1 cellular context compared by ENCODE assay signal in genomic region chr1:116617808-116618207, GRCh38. TPM values are rescaled to one million over a fixed set of nuclear protein-coding genes. Genes with fewer than 3 reads are reported as not detected.
"Had no signal": no experiment of that assay in that cellular context is flagged by ENCODE, and none has a peak within 500 bp of the region (broad histone marks: within the 10 kb centered on the region; RNA-seq: fewer than 3 reads in every experiment).

No MANE protein-coding gene starts in this region.

RNA-seq across cellular contexts. Expression of gene IGSF3, which starts 49.7 kb away (rescaled TPM):
- polyA plus RNA-seq: naive thymus-derived CD8-positive, alpha-beta T cell had no signal
